1 cellular context compared by ENCODE assay signal in the genomic region with DNA sequence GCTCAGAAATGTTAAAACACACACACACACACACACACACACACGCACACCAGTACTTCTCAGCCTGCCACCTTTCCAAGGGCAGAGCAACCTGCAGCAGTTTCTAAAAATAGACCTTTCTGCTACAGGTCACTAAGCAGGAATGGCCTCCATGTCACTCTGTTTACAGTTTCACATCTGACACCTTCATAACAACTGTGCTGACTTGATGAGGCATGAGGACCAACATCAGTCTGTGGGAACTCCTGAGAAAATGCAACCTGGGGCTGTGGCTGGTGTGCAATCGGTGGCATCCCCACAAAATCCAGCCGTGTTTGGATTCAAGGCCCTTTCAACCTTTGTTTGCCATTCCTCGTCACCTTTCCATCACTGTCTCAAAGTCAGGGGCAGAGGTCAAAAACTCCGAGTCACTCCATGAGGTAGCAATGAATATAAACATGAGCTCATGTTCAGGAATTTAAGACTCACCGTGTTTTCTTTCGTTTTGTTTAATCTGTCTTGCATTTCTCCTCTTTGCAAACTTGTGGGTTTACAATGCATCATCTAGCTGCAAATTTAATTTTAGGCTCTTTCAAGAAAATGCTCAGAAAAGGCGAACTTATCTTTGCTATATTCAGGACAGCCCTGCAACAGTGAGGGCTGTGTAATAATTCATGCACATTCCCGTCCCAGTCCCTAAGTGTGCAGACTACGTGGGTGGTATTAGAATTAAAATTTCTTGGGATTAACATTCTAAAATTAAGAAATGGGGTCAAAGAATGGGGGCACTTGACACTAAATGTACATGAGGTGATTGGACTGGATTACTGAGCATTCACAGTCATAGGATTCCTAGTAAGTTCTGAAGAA.
TF ChIP-seq lines count a peak whose summit lies in the region.

No MANE protein-coding gene starts in this region.

TF ChIP-seq in HepG2, 621 proteins besides CTCF, POLR2A, EP300 and RAD21 (continued from another document and continues in another):
- TF ChIP-seq, protein P1, sequence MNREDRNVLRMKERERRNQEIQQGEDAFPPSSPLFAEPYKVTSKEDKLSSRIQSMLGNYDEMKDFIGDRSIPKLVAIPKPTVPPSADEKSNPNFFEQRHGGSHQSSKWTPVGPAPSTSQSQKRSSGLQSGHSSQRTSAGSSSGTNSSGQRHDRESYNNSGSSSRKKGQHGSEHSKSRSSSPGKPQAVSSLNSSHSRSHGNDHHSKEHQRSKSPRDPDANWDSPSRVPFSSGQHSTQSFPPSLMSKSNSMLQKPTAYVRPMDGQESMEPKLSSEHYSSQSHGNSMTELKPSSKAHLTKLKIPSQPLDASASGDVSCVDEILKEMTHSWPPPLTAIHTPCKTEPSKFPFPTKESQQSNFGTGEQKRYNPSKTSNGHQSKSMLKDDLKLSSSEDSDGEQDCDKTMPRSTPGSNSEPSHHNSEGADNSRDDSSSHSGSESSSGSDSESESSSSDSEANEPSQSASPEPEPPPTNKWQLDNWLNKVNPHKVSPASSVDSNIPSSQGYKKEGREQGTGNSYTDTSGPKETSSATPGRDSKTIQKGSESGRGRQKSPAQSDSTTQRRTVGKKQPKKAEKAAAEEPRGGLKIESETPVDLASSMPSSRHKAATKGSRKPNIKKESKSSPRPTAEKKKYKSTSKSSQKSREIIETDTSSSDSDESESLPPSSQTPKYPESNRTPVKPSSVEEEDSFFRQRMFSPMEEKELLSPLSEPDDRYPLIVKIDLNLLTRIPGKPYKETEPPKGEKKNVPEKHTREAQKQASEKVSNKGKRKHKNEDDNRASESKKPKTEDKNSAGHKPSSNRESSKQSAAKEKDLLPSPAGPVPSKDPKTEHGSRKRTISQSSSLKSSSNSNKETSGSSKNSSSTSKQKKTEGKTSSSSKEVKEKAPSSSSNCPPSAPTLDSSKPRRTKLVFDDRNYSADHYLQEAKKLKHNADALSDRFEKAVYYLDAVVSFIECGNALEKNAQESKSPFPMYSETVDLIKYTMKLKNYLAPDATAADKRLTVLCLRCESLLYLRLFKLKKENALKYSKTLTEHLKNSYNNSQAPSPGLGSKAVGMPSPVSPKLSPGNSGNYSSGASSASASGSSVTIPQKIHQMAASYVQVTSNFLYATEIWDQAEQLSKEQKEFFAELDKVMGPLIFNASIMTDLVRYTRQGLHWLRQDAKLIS (CRISPR knock-in tag; IDR thresholded peaks at IDR 0.05) = no peak
- no peak; the same call in 1 of the 2 replicates for TF ChIP-seq ESRRA (CRISPR knock-in tag; IDR thresholded peaks at IDR 0.05; ENCODE audit: low read depth)
- TF ChIP-seq RBFOX2 (IDR thresholded peaks at IDR 0.05; ENCODE audit: low read depth, low read length) = no peak
- no peak for TF ChIP-seq ZFYVE20 (CRISPR knock-in tag; IDR thresholded peaks at IDR 0.05; ENCODE audit: borderline replicate concordance, low read depth)
- TF ChIP-seq NR2F1 (CRISPR knock-in tag; IDR thresholded peaks at IDR 0.05) = peak; percentile 83 to 96
- TF ChIP-seq, protein P2, sequence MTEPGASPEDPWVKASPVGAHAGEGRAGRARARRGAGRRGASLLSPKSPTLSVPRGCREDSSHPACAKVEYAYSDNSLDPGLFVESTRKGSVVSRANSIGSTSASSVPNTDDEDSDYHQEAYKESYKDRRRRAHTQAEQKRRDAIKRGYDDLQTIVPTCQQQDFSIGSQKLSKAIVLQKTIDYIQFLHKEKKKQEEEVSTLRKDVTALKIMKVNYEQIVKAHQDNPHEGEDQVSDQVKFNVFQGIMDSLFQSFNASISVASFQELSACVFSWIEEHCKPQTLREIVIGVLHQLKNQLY (CRISPR knock-in tag; IDR thresholded peaks at IDR 0.05) = no peak
- TF ChIP-seq, protein P3, sequence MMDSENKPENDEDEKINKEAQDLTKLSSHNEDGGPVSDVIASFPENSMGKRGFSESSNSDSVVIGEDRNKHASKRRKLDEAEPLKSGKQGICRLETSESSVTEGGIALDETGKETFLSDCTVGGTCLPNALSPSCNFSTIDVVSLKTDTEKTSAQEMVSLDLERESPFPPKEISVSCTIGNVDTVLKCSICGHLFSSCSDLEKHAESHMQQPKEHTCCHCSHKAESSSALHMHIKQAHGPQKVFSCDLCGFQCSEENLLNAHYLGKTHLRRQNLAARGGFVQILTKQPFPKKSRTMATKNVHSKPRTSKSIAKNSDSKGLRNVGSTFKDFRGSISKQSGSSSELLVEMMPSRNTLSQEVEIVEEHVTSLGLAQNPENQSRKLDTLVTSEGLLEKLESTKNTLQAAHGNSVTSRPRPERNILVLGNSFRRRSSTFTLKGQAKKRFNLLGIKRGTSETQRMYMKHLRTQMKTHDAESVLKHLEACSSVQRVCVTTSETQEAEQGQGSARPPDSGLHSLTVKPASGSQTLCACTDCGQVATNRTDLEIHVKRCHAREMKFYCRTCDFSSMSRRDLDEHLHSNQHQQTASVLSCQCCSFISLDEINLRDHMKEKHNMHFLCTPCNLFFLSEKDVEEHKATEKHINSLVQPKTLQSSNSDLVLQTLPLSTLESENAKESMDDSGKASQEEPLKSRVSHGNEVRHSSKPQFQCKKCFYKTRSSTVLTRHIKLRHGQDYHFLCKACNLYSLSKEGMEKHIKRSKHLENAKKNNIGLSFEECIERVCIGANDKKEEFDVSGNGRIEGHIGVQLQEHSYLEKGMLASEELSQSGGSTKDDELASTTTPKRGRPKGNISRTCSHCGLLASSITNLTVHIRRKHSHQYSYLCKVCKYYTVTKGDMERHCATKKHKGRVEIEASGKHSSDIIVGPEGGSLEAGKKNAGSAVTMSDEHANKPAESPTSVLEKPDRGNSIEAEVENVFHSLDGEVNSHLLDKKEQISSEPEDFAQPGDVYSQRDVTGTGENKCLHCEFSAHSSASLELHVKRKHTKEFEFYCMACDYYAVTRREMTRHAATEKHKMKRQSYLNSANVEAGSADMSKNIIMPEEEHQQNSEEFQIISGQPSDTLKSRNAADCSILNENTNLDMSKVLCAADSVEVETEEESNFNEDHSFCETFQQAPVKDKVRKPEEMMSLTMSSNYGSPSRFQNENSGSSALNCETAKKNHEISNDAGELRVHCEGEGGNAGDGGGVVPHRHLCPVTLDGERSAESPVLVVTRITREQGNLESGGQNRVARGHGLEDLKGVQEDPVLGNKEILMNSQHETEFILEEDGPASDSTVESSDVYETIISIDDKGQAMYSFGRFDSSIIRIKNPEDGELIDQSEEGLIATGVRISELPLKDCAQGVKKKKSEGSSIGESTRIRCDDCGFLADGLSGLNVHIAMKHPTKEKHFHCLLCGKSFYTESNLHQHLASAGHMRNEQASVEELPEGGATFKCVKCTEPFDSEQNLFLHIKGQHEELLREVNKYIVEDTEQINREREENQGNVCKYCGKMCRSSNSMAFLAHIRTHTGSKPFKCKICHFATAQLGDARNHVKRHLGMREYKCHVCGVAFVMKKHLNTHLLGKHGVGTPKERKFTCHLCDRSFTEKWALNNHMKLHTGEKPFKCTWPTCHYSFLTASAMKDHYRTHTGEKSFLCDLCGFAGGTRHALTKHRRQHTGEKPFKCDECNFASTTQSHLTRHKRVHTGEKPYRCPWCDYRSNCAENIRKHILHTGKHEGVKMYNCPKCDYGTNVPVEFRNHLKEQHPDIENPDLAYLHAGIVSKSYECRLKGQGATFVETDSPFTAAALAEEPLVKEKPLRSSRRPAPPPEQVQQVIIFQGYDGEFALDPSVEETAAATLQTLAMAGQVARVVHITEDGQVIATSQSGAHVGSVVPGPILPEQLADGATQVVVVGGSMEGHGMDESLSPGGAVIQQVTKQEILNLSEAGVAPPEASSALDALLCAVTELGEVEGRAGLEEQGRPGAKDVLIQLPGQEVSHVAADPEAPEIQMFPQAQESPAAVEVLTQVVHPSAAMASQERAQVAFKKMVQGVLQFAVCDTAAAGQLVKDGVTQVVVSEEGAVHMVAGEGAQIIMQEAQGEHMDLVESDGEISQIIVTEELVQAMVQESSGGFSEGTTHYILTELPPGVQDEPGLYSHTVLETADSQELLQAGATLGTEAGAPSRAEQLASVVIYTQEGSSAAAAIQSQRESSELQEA (CRISPR knock-in tag; IDR thresholded peaks at IDR 0.05; ENCODE audit: not compliant biosample characterization) = no peak
- TF ChIP-seq, protein P4, sequence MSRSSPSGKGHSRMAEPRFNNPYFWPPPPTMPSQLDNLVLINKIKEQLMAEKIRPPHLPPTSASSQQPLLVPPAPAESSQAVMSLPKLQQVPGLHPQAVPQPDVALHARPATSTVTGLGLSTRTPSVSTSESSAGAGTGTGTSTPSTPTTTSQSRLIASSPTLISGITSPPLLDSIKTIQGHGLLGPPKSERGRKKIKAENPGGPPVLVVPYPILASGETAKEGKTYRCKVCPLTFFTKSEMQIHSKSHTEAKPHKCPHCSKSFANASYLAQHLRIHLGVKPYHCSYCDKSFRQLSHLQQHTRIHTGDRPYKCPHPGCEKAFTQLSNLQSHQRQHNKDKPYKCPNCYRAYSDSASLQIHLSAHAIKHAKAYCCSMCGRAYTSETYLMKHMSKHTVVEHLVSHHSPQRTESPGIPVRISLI (CRISPR knock-in tag; IDR thresholded peaks at IDR 0.05; ENCODE audit: borderline replicate concordance) = no peak
- TF ChIP-seq HNRNPL (IDR thresholded peaks at IDR 0.05; ENCODE audit: low read depth, low read length) = no peak
- TF ChIP-seq ZNF431 (CRISPR knock-in tag; IDR thresholded peaks at IDR 0.05; ENCODE audit: borderline replicate concordance, low read depth) = no peak
- TF ChIP-seq, protein P5, sequence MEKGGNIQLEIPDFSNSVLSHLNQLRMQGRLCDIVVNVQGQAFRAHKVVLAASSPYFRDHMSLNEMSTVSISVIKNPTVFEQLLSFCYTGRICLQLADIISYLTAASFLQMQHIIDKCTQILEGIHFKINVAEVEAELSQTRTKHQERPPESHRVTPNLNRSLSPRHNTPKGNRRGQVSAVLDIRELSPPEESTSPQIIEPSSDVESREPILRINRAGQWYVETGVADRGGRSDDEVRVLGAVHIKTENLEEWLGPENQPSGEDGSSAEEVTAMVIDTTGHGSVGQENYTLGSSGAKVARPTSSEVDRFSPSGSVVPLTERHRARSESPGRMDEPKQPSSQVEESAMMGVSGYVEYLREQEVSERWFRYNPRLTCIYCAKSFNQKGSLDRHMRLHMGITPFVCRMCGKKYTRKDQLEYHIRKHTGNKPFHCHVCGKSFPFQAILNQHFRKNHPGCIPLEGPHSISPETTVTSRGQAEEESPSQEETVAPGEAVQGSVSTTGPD (CRISPR knock-in tag; IDR thresholded peaks at IDR 0.05) = no peak
- TF ChIP-seq, protein P6, sequence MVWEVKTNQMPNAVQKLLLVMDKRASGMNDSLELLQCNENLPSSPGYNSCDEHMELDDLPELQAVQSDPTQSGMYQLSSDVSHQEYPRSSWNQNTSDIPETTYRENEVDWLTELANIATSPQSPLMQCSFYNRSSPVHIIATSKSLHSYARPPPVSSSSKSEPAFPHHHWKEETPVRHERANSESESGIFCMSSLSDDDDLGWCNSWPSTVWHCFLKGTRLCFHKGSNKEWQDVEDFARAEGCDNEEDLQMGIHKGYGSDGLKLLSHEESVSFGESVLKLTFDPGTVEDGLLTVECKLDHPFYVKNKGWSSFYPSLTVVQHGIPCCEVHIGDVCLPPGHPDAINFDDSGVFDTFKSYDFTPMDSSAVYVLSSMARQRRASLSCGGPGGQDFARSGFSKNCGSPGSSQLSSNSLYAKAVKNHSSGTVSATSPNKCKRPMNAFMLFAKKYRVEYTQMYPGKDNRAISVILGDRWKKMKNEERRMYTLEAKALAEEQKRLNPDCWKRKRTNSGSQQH (CRISPR knock-in tag; IDR thresholded peaks at IDR 0.05; ENCODE audit: low read depth) = no peak
- TF ChIP-seq ZZZ3 (CRISPR knock-in tag; IDR thresholded peaks at IDR 0.05; ENCODE audit: borderline replicate concordance) = no peak
- TF ChIP-seq ZMYM2 (CRISPR knock-in tag; IDR thresholded peaks at IDR 0.05) = no peak
- TF ChIP-seq ZIK1 (CRISPR knock-in tag; IDR thresholded peaks at IDR 0.05; ENCODE audit: borderline replicate concordance, low read depth) = no peak
- no peak for TF ChIP-seq MTF1 (CRISPR knock-in tag; IDR thresholded peaks at IDR 0.05)
- TF ChIP-seq ADNP (CRISPR knock-in tag; IDR thresholded peaks at IDR 0.05) = no peak
- TF ChIP-seq ZNF7 (CRISPR knock-in tag; IDR thresholded peaks at IDR 0.05) = no peak
- TF ChIP-seq, protein P7, sequence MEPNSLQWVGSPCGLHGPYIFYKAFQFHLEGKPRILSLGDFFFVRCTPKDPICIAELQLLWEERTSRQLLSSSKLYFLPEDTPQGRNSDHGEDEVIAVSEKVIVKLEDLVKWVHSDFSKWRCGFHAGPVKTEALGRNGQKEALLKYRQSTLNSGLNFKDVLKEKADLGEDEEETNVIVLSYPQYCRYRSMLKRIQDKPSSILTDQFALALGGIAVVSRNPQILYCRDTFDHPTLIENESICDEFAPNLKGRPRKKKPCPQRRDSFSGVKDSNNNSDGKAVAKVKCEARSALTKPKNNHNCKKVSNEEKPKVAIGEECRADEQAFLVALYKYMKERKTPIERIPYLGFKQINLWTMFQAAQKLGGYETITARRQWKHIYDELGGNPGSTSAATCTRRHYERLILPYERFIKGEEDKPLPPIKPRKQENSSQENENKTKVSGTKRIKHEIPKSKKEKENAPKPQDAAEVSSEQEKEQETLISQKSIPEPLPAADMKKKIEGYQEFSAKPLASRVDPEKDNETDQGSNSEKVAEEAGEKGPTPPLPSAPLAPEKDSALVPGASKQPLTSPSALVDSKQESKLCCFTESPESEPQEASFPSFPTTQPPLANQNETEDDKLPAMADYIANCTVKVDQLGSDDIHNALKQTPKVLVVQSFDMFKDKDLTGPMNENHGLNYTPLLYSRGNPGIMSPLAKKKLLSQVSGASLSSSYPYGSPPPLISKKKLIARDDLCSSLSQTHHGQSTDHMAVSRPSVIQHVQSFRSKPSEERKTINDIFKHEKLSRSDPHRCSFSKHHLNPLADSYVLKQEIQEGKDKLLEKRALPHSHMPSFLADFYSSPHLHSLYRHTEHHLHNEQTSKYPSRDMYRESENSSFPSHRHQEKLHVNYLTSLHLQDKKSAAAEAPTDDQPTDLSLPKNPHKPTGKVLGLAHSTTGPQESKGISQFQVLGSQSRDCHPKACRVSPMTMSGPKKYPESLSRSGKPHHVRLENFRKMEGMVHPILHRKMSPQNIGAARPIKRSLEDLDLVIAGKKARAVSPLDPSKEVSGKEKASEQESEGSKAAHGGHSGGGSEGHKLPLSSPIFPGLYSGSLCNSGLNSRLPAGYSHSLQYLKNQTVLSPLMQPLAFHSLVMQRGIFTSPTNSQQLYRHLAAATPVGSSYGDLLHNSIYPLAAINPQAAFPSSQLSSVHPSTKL (CRISPR knock-in tag; IDR thresholded peaks at IDR 0.05) = peak; percentile 91
- no peak for TF ChIP-seq CBX1 (IDR thresholded peaks at IDR 0.05; ENCODE audit: low read depth)
- no peak for TF ChIP-seq SMYD3 (CRISPR knock-in tag; IDR thresholded peaks at IDR 0.05)
- TF ChIP-seq KMT2A (CRISPR knock-in tag; IDR thresholded peaks at IDR 0.05) = no peak
- TF ChIP-seq ZNF383 (CRISPR knock-in tag; IDR thresholded peaks at IDR 0.05; ENCODE audit: borderline replicate concordance) = no peak
- TF ChIP-seq EEA1 (CRISPR knock-in tag; IDR thresholded peaks at IDR 0.05; ENCODE audit: borderline replicate concordance) = no peak
- no peak for TF ChIP-seq NONO (IDR thresholded peaks at IDR 0.05)
- TF ChIP-seq NONO (CRISPR knock-in tag; conservative IDR thresholded peaks at IDR 0.05) = no peak
- TF ChIP-seq ZNF451 (CRISPR knock-in tag; IDR thresholded peaks at IDR 0.05) = no peak
- TF ChIP-seq TEAD2 (CRISPR knock-in tag; IDR thresholded peaks at IDR 0.05) = no peak
